Comparison of ENCODE assay signal across 6 cellular contexts in the genomic region with DNA sequence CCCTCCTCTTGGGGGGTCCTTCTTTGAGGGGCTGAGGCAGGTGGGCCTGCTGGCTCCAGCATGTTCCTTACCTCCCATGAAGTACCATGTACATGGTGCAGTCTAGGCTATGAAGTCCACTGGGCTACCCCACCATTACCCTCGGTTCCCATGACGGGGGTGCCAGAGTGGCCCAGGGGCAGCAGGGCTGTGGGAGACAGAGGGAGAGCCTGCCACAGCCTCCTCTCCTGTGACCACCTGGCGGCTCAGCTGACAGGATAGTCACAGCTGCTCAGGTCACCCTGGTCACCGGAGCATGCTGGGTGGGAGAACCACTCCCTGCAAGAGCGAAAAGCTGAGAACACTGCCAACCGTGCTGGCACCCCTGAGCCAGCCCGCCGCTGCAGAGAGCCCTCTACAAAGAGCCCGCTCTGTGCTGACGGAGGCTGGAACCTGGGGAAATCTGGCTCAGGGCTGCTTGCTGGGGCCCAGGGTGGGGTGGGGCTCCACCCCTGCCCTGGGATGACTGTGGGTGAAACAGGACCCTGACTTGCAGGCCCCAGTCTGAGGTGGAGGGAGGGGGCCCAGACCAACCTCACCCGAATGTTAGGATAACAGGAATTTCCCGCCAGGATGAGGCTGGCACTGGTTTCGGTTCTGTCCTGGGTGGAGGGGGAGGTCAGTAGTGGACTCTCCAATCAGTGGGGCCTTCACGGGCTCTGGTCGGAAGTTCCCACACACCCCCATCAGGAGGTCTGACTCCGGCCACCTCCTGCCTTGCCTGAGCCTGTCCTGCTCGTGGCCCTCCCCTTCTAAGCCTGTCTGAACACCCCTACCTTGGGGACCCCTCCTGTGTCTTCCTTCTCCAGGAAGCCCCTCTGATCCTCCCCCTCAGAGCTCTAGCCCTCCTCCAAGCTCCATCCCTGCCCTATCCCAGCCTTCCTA.
A peak's percentile ranks its signal among the peaks of the same experiment; 100 is the strongest.
DNase-seq lines count a peak whose midpoint lies in the region; ATAC-seq lines count a peak whose summit lies in the region.
"Not testable (repeated sequence)": the region's sequence is repeated elsewhere in the genome, so short reads cannot be mapped to it uniquely, and the experiment has no call there.

No MANE protein-coding gene starts in this region.

- H3K27me3 Mint-ChIP-seq in activated naive CD8-positive, alpha-beta T cell treated with anti-CD3 and anti-CD28 coated beads, Interleukin-2, amount 10 ng/mL, durations not matched to agents 7 days and 5 days; natural killer cell treated with Interleukin-12 subunit alpha and Interleukin-12 subunit beta and Interleukin-15 and Interleukin-18, amount 100 ng/mL, for 72 hours: not testable (repeated sequence)

- POLR2A ChIA-PET in activated naive CD8-positive, alpha-beta T cell treated with anti-CD3 and anti-CD28 coated beads, Interleukin-2, amount 10 ng/mL, durations not matched to agents 7 days and 5 days (lab: Charles Lee), result not testable (repeated sequence)

- H3K4me1 Mint-ChIP-seq in activated naive CD8-positive, alpha-beta T cell treated with anti-CD3 and anti-CD28 coated beads, Interleukin-2, amount 10 ng/mL, durations not matched to agents 7 days and 5 days; natural killer cell treated with Interleukin-12 subunit alpha and Interleukin-12 subunit beta and Interleukin-15 and Interleukin-18, amount 100 ng/mL, for 72 hours (ENCODE audit: low read depth in 2 of 2); stimulated activated effector memory CD8-positive, alpha-beta T cell treated with anti-CD3 and anti-CD28 coated beads, Interleukin-12 subunit alpha, Interleukin-12 subunit beta, amount 100 ng/mL, for 72 hours: not testable (repeated sequence)

- not testable (repeated sequence) for H3K4me3 Mint-ChIP-seq in activated naive CD8-positive, alpha-beta T cell treated with anti-CD3 and anti-CD28 coated beads, Interleukin-2, amount 10 ng/mL, durations not matched to agents 7 days and 5 days; natural killer cell treated with Interleukin-12 subunit alpha and Interleukin-12 subunit beta and Interleukin-15 and Interleukin-18, amount 100 ng/mL, for 72 hours; stimulated activated effector memory CD8-positive, alpha-beta T cell treated with anti-CD3 and anti-CD28 coated beads, Interleukin-12 subunit alpha, Interleukin-12 subunit beta, amount 100 ng/mL, for 72 hours

- ATAC-seq in activated naive CD8-positive, alpha-beta T cell treated with anti-CD3 and anti-CD28 coated beads, Interleukin-2, amount 10 ng/mL, durations not matched to agents 7 days and 5 days (ENCODE audit: low read depth), result not testable (repeated sequence)
- peak; percentile 37 for ATAC-seq in esophagus mucosa
- peak; percentile 31 to 41 for ATAC-seq in natural killer cell treated with Interleukin-12 subunit alpha and Interleukin-12 subunit beta and Interleukin-15 and Interleukin-18, amount 100 ng/mL, for 72 hours
- peak; percentile 34 for ATAC-seq in stimulated activated effector memory CD8-positive, alpha-beta T cell treated with anti-CD3 and anti-CD28 coated beads, Interleukin-12 subunit alpha, Interleukin-12 subunit beta, amount 100 ng/mL, for 72 hours

- H3K36me3 Mint-ChIP-seq in activated naive CD8-positive, alpha-beta T cell treated with anti-CD3 and anti-CD28 coated beads, Interleukin-2, amount 10 ng/mL, durations not matched to agents 7 days and 5 days; natural killer cell treated with Interleukin-12 subunit alpha and Interleukin-12 subunit beta and Interleukin-15 and Interleukin-18, amount 100 ng/mL, for 72 hours; stimulated activated effector memory CD8-positive, alpha-beta T cell treated with anti-CD3 and anti-CD28 coated beads, Interleukin-12 subunit alpha, Interleukin-12 subunit beta, amount 100 ng/mL, for 72 hours: not testable (repeated sequence)

- not testable (repeated sequence) for H3K9me3 Mint-ChIP-seq in activated naive CD8-positive, alpha-beta T cell treated with anti-CD3 and anti-CD28 coated beads, Interleukin-2, amount 10 ng/mL, durations not matched to agents 7 days and 5 days; natural killer cell treated with Interleukin-12 subunit alpha and Interleukin-12 subunit beta and Interleukin-15 and Interleukin-18, amount 100 ng/mL, for 72 hours; stimulated activated effector memory CD8-positive, alpha-beta T cell treated with anti-CD3 and anti-CD28 coated beads, Interleukin-12 subunit alpha, Interleukin-12 subunit beta, amount 100 ng/mL, for 72 hours

- DNase-seq in NCI-H524 (lab: John Stamatoyannopoulos, UW), result peak; percentile 43 to 67
- peak; percentile 16 for DNase-seq in activated naive CD8-positive, alpha-beta T cell treated with anti-CD3 and anti-CD28 coated beads, Interleukin-2, amount 10 ng/mL, durations not matched to agents 7 days and 5 days
- DNase-seq in left kidney (ENCODE audit: low read depth, low spot score), result peak; percentile 52
- DNase-seq in natural killer cell treated with Interleukin-12 subunit alpha and Interleukin-12 subunit beta and Interleukin-15 and Interleukin-18, amount 100 ng/mL, for 72 hours (ENCODE audit: low spot score), result peak; percentile 44
- not testable (repeated sequence) for DNase-seq in stimulated activated effector memory CD8-positive, alpha-beta T cell treated with anti-CD3 and anti-CD28 coated beads, Interleukin-12 subunit alpha, Interleukin-12 subunit beta, amount 100 ng/mL, for 72 hours (ENCODE audit: low spot score in 2 of 2)

- H3K27ac Mint-ChIP-seq in activated naive CD8-positive, alpha-beta T cell treated with anti-CD3 and anti-CD28 coated beads, Interleukin-2, amount 10 ng/mL, durations not matched to agents 7 days and 5 days; natural killer cell treated with Interleukin-12 subunit alpha and Interleukin-12 subunit beta and Interleukin-15 and Interleukin-18, amount 100 ng/mL, for 72 hours; stimulated activated effector memory CD8-positive, alpha-beta T cell treated with anti-CD3 and anti-CD28 coated beads, Interleukin-12 subunit alpha, Interleukin-12 subunit beta, amount 100 ng/mL, for 72 hours: not testable (repeated sequence)
